1 cellular context compared by ENCODE assay signal in genomic region chr18:49767111-49768050, GRCh38.
TF ChIP-seq lines count a peak whose summit lies in the region.

No MANE protein-coding gene starts in this region.

TF ChIP-seq in HCT116, 20 proteins besides CTCF, POLR2A, EP300 and RAD21 (continued from another document):
- no peak for TF ChIP-seq ZBTB33 (IDR thresholded peaks at IDR 0.05; ENCODE audit: extremely low read depth, insufficient replicate concordance, low read length)
- no peak for TF ChIP-seq ATF3 (IDR thresholded peaks at IDR 0.05)
- TF ChIP-seq EGR1 (IDR thresholded peaks at IDR 0.05; ENCODE audit: low read depth): no peak
- TF ChIP-seq POLR2AphosphoS5 (IDR thresholded peaks at IDR 0.05; ENCODE audit: low read depth, low read length): no peak
- TF ChIP-seq SRF (IDR thresholded peaks at IDR 0.05; ENCODE audit: low read depth): no peak
